8 cellular contexts compared by ENCODE assay signal in the genomic region with DNA sequence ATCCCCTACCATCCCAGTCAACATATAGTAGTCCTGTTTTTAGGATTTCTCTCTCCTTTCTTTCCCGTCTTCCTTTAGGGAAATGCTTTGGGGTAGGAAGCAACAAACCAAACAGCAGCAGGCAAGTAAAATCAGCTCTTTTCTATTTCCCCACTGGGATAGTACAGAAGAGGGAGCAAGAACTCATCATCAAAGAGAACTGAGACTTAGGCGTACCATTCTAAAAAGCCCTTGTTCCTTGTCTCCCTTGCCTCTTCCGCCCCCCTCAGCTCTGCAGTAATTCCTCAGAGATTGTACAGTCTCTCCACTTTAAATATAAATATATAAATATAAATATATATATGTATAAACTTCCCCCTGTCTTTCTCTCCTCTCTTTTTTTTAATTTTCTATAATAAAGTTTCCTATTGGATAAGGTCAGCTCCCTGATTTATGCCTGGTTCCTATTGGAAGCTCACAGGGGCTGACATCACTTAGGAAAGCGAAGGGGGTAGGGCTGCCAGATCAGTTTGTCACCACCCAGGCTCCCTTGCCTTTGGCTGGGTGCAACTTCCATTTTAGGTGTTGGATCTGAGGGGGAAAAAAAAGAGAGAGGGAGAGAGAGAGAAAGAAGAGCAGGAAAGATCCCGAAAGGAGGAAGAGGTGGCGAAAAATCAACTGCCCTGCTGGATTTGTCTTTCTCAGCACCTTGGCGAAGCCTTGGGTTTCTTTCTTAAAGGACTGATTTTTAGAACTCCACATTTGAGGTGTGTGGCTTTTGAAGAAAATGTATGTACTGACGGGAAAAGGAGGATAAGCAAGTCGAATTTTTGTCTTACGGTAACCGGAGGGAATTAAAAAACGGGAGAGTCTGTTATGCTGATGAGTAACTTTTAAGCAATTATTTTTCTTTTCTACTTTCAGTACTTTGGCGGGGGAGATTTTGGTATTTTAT. TPM values are rescaled to one million over a fixed set of nuclear protein-coding genes. Genes with fewer than 3 reads are reported as not detected.
DNase-seq lines count a peak whose midpoint lies in the region; ATAC-seq, FAIRE-seq and TF ChIP-seq lines count a peak whose summit lies in the region.

A gene with protein sequence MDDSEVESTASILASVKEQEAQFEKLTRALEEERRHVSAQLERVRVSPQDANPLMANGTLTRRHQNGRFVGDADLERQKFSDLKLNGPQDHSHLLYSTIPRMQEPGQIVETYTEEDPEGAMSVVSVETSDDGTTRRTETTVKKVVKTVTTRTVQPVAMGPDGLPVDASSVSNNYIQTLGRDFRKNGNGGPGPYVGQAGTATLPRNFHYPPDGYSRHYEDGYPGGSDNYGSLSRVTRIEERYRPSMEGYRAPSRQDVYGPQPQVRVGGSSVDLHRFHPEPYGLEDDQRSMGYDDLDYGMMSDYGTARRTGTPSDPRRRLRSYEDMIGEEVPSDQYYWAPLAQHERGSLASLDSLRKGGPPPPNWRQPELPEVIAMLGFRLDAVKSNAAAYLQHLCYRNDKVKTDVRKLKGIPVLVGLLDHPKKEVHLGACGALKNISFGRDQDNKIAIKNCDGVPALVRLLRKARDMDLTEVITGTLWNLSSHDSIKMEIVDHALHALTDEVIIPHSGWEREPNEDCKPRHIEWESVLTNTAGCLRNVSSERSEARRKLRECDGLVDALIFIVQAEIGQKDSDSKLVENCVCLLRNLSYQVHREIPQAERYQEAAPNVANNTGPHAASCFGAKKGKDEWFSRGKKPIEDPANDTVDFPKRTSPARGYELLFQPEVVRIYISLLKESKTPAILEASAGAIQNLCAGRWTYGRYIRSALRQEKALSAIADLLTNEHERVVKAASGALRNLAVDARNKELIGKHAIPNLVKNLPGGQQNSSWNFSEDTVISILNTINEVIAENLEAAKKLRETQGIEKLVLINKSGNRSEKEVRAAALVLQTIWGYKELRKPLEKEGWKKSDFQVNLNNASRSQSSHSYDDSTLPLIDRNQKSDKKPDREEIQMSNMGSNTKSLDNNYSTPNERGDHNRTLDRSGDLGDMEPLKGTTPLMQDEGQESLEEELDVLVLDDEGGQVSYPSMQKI (plus strand): TSS at position 502 of the 934 bp plus-strand sequence. CDS start 29,677 bp downstream, outside the sequence.

- no peak within 1 kb of the TSS for H2AK5ac ChIP-seq in H1 (ENCODE audit: low read depth, low read length)

- peaks cover 4% of the 10 kb centered on the region; the same call in 1 of the 2 replicates for H3K23me2 ChIP-seq in H1 (ENCODE audit: low read depth, low read length)

- 8% methylated on average over 13 of the region's 13 CpGs; no CpG with 5 or more reads in 1 of the 2 experiments for WGBS in H1 (ENCODE audit: extremely low coverage in 1 of 2, insufficient coverage in 1 of 2, insufficient read length in 1 of 2, insufficient replicate concordance in 2 of 2, low coverage in 1 of 2, low lambda C conversion rate in 2 of 2, missing lambda C conversion rate in 1 of 2), 2 experiments
- 4% methylated on average over 13 of the region's 13 CpGs for WGBS in right lobe of liver (ENCODE audit: insufficient coverage, low coverage, low lambda C conversion rate, missing lambda C conversion rate)

- no peak within 1 kb of the TSS for H2BK120ac ChIP-seq in H1 (replicated peaks; ENCODE audit: low read depth, low read length)

- H3K56ac ChIP-seq in H1 (replicated peaks; ENCODE audit: insufficient read length, low read depth, low read length): peak within 1 kb of the TSS; percentile 50

- in situ Hi-C loops in SK-MEL-5 (cut with HindIII; ENCODE audit: low pct_unique_long_range_greater_than_20kb, low sequenced_read_pairs): no loop called here

- H3K23ac ChIP-seq in H1 (ENCODE audit: insufficient read length): no peak within 1 kb of the TSS

- no peak within 1 kb of the TSS for H2BK12ac ChIP-seq in H1 (ENCODE audit: low read depth, low read length)

- H3K36me3 ChIP-seq in H1 (ENCODE audit: control insufficient read depth in 2 of 4, insufficient read depth in 4 of 4, low read length in 3 of 4) (no peaks in the 10 kb centered on the region), right lobe of liver (no peaks in the 10 kb centered on the region), stomach smooth muscle (ENCODE audit: control insufficient read depth in 2 of 2, insufficient read depth in 2 of 2, low read length in 2 of 2) (no peaks in the 10 kb centered on the region)

- CTCF ChIA-PET in H1 (lab: Charles Lee; ENCODE audit: partially characterized antibody): interaction anchor here (0.7 to 10.0 kb wide), 10 partner anchors 10 to 762 kb away, joined by 3 to 119 read pairs (median 3); a partner anchor contains a TSS

- H3K9me3 ChIP-seq in H1 (ENCODE audit: insufficient read depth in 2 of 2, low read depth in 1 of 2, low read length in 1 of 2) (no peaks in the 10 kb centered on the region), right lobe of liver (no peaks in the 10 kb centered on the region), stomach smooth muscle (ENCODE audit: control insufficient read depth in 2 of 2, low read length in 2 of 2) (no peaks in the 10 kb centered on the region)

- intact Hi-C loops in right lobe of liver (cut with DNase I): no loop called here

- no peak within 1 kb of the TSS for H2BK15ac ChIP-seq in H1 (ENCODE audit: low read length)

- peak within 1 kb of the TSS; percentile 44 for H3K4ac ChIP-seq in H1 (replicated peaks; ENCODE audit: insufficient read length, low read depth, low read length)

- peak within 1 kb of the TSS; percentile 93 for H3K27ac ChIP-seq in H1 (ENCODE audit: low read depth, low read length)
- H3K27ac ChIP-seq in right lobe of liver: peak within 1 kb of the TSS; percentile 89 to 98 (median 95)
- H3K27ac ChIP-seq in stomach smooth muscle (ENCODE audit: low read length): peak within 1 kb of the TSS; percentile 94

- peak; percentile 3; a peak in 1 of 4 replicates for TF ChIP-seq RAD21 in H1 (IDR thresholded peaks at IDR 0.05 in 1 of 2, conservative IDR thresholded peaks at IDR 0.05 in 1 of 2; ENCODE audit: low read depth in 2 of 2, low read length in 2 of 2)

- TF ChIP-seq CTCF in H1 (IDR thresholded peaks at IDR 0.05; ENCODE audit: control extremely low read depth in 1 of 3, insufficient read depth in 1 of 3, low read depth in 1 of 3, low read length in 3 of 3) (no peak), right lobe of liver (IDR thresholded peaks at IDR 0.05) (no peak)

- H3K4me1 ChIP-seq in H1 (replicated peaks in 1 of 4; ENCODE audit: control insufficient read depth in 3 of 4, insufficient read depth in 4 of 4, low read length in 3 of 4) (peaks cover 0 to 10% (median 2%) of the 10 kb centered on the region in 4 experiments; a peak in 1 of 7 replicates), right lobe of liver (peaks cover 0 to 31% (median 10%) of the 10 kb centered on the region in 4 donors), stomach smooth muscle (ENCODE audit: control insufficient read depth, insufficient read depth, low read length) (peaks cover 16% of the 10 kb centered on the region)

- no peak within 1 kb of the TSS for H2BK20ac ChIP-seq in H1 (ENCODE audit: low read length)

- DNase-seq in ELR (ENCODE audit: low read depth): peak; percentile 98
- peak in 67 of 76 experiments; percentile 10 to 78 (median 54) for DNase-seq in HUDEP-2 (lab: John Stamatoyannopoulos, UW; ENCODE audit: unreplicated experiment in 76 of 76)
- peak; percentile 96 for DNase-seq in SK-MEL-5 (ENCODE audit: low read depth, low spot score)
- DNase-seq in H1 (ENCODE audit: low read depth in 1 of 2, low spot score in 2 of 2): peak; percentile 71 to 84
- peak; percentile 83 to 91 (median 85) for DNase-seq in right lobe of liver
- DNase-seq in NOMO-1 treated with DMSO at 0.1 percent for 48 hours (lab: John Stamatoyannopoulos, UW; ENCODE audit: unreplicated experiment): no peak

- ATAC-seq in GM21447 (IDR thresholded peaks at IDR 0.05; ENCODE audit: unreplicated experiment): peak; percentile 97
- ATAC-seq in right lobe of liver: peak; percentile 96 to 99 (median 98)

- H3K4me2 ChIP-seq in H1 (ENCODE audit: insufficient read depth in 1 of 2, low read depth in 2 of 2, low read length in 2 of 2): peak within 1 kb of the TSS; percentile 68 to 78

- no peak within 1 kb of the TSS for H3K14ac ChIP-seq in H1 (ENCODE audit: insufficient read length)

- peaks cover 2% of the 10 kb centered on the region; the same call in 1 of the 2 replicates for H3K79me1 ChIP-seq in H1 (ENCODE audit: low read depth, low read length)

- no peak; a peak in 1 of 3 replicates for TF ChIP-seq EP300 in H1 (IDR thresholded peaks at IDR 0.05; ENCODE audit: borderline replicate concordance in 1 of 2, low read depth in 2 of 2, low read length in 2 of 2)

- H3K18ac ChIP-seq in H1 (ENCODE audit: extremely low read depth, low read length): peak within 1 kb of the TSS; percentile 85

- peak; percentile 87 for FAIRE-seq in H1 (lab: Jason Lieb, UNC)

- peak; percentile 84 to 91 for TF ChIP-seq POLR2A in H1 (IDR thresholded peaks at IDR 0.05; ENCODE audit: control extremely low read depth in 1 of 2, low read depth in 2 of 2, low read length in 2 of 2)
- peak; percentile 91 for TF ChIP-seq POLR2A in right lobe of liver (IDR thresholded peaks at IDR 0.05)

- H2BK5ac ChIP-seq in H1 (ENCODE audit: low read depth, low read length): no peak within 1 kb of the TSS

- H4K8ac ChIP-seq in H1 (ENCODE audit: extremely low read depth, insufficient read depth, low read length): no peak within 1 kb of the TSS

- H3K4me3 ChIP-seq in H1 (ENCODE audit: extremely low read depth in 1 of 4, insufficient read depth in 2 of 4, low read depth in 3 of 4, low read length in 4 of 4): peak within 1 kb of the TSS; percentile 88 to 97 (median 91)
- peak within 1 kb of the TSS; percentile 54 to 60 (median 57) for H3K4me3 ChIP-seq in right lobe of liver
- H3K4me3 ChIP-seq in stomach smooth muscle (ENCODE audit: low read length in 2 of 2): peak within 1 kb of the TSS; percentile 90 to 95

- no peak within 1 kb of the TSS for H4K91ac ChIP-seq in H1 (replicated peaks; ENCODE audit: insufficient read length, low read length)

- peaks cover 3 to 4% of the 10 kb centered on the region in 2 experiments for H4K20me1 ChIP-seq in H1 (replicated peaks in 1 of 2; ENCODE audit: control insufficient read depth in 1 of 2, insufficient read depth in 2 of 2, low read length in 2 of 2)

- POLR2A ChIA-PET in H1 (lab: Charles Lee; ENCODE audit: partially characterized antibody): interaction anchor here (0.7 to 14.5 kb wide), 18 partner anchors 9 to 114 kb away, joined by 3 to 329 read pairs (median 4); a partner anchor contains a TSS

- H2AFZ ChIP-seq in H1 (ENCODE audit: low read length): peak within 1 kb of the TSS; percentile 90

- H3K79me2 ChIP-seq in H1 (ENCODE audit: control insufficient read depth in 1 of 2, insufficient read depth in 2 of 2, low read length in 2 of 2): peaks cover 33 to 49% of the 10 kb centered on the region in 2 experiments

- H3K9ac ChIP-seq in H1 (replicated peaks in 1 of 4; ENCODE audit: extremely low read depth in 1 of 4, low read depth in 3 of 4, low read length in 3 of 4) (peak within 1 kb of the TSS; percentile 89 to 98 (median 92)), stomach smooth muscle (ENCODE audit: low read length in 2 of 2) (peak within 1 kb of the TSS; percentile 95)

- peak within 1 kb of the TSS; percentile 94 for H4K5ac ChIP-seq in H1 (ENCODE audit: insufficient read length, low read depth, low read length)

- H3K27me3 ChIP-seq in H1 (replicated peaks in 1 of 4; ENCODE audit: control insufficient read depth in 3 of 4, extremely low read depth in 1 of 4, insufficient read depth in 3 of 4, low read length in 3 of 4): no peaks in the 10 kb centered on the region
- no peaks in the 10 kb centered on the region for H3K27me3 ChIP-seq in right lobe of liver
- no peaks in the 10 kb centered on the region for H3K27me3 ChIP-seq in stomach smooth muscle (ENCODE audit: control insufficient read depth in 1 of 2, insufficient read depth in 2 of 2, low read length in 2 of 2)

RNA-seq across cellular contexts. Expression of the gene that starts here (rescaled TPM):
- total RNA-seq in SK-MEL-5 (2014; rRNA removed; shearing (Covaris generic)): 51.6 and 53.8 TPM in 2 replicates
- polyA plus RNA-seq in SK-MEL-5 (2015; cell fraction: cytosol; rRNA removed): 52.1 and 65.9 TPM in 2 replicates
- 50.1 and 69.1 TPM in 2 replicates for polyA plus RNA-seq in SK-MEL-5 (2015; cell fraction: nucleus; rRNA removed)
- 164 and 167 TPM in 2 replicates for total RNA-seq in H1 (2021; fragmentation: NEBNext Ultra II Directional; extraction: Animal tissue kit (Norgen Biotek cat#: 25700))
- polyA plus RNA-seq in H1 (2011; rRNA removed): 91.9 and 97.8 TPM in 2 replicates
- 119 TPM for polyA plus RNA-seq in H1 (2011; cell fraction: cytosol; rRNA removed)
- 203 TPM for polyA plus RNA-seq in H1 (2011; cell fraction: nucleus; rRNA removed)
- polyA plus RNA-seq in H1 (2012, experiment 1 of 2): 98.0 to 128 TPM (median 110 TPM) in 4 replicates
- 19.8 TPM for polyA plus RNA-seq in H1 (2012, experiment 2 of 2)
- 77.4 TPM for polyA plus RNA-seq in H1 (2013, experiment 1 of 2)
- polyA plus RNA-seq in H1 (2013, experiment 2 of 2): 75.8 TPM
- 479 and 501 TPM in 2 replicates for polyA minus RNA-seq in H1 (2011; rRNA and poly(A)+ RNA removed)
- polyA minus RNA-seq in H1 (2011; cell fraction: cytosol; rRNA and poly(A)+ RNA removed): 156 TPM
- polyA minus RNA-seq in H1 (2011; cell fraction: nucleus; rRNA and poly(A)+ RNA removed): 148 TPM
- 100 to 1,000 TPM in 3 of 6 experiments, 10 to 100 TPM in 3; 62.3 to 123 (median 97.8) TPM for total RNA-seq in right lobe of liver
